ENCODE assay signal across 10 cellular contexts in the genomic region with DNA sequence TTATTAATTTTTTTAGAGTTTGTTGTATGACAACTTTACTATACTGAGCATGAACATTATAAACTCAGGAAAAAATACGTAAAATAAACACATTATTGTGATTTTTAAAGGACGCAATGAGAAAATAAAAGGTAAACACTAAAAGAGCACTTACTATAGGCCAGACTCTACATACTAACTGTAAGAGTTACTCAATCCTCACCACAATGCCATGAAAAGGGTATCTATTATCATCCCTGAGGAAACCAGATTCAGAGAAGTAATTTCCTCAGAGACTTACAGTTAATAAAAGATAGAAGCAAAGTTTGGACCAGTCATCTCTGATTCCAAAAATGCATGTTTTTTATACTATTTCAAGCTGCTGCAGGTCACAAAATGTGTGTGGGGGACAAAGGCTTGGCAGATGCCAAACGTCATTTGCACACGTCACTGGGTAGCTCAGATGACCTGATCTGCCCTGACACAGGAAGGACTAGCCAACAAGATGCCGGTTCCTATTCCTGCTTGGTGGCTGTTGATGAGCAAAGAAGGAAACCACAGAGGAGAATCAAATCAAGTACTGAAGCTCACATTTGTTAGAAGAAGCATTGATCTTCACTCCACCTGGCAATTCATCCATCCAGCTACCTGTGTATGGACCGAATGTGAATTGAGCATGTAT. TPM values are rescaled to one million over a fixed set of nuclear protein-coding genes. Genes with fewer than 3 reads are reported as not detected.
A peak's percentile ranks its signal among the peaks of the same experiment; 100 is the strongest.
DNase-seq lines count a peak whose midpoint lies in the region; ATAC-seq and TF ChIP-seq lines count a peak whose summit lies in the region.
"Had no signal": no experiment of that assay in that cellular context is flagged by ENCODE, and none has a peak within 500 bp of the region (broad histone marks: within the 10 kb centered on the region; RNA-seq: fewer than 3 reads in every experiment).

No MANE protein-coding gene starts in this region.

- no peaks in the 10 kb centered on the region for H3K9me2 ChIP-seq in hepatocyte (replicated peaks; ENCODE audit: insufficient read depth)

- H3K27me3 Mint-ChIP-seq in activated naive CD4-positive, alpha-beta T cell treated with anti-CD3 and anti-CD28 coated beads, Interleukin-2, amount 10 ng/mL, durations not matched to agents 7 days and 5 days: no peaks in the 10 kb centered on the region

- peaks cover 1% of the 10 kb centered on the region for H3K9me3 Mint-ChIP-seq in activated naive CD4-positive, alpha-beta T cell treated with anti-CD3 and anti-CD28 coated beads, Interleukin-2, amount 10 ng/mL, durations not matched to agents 7 days and 5 days

- H3K4me3 Mint-ChIP-seq in activated naive CD4-positive, alpha-beta T cell treated with anti-CD3 and anti-CD28 coated beads, Interleukin-2, amount 10 ng/mL, durations not matched to agents 7 days and 5 days: peak overlapping the region; percentile 16

- peak; percentile 40 for ATAC-seq in GM18511 (IDR thresholded peaks at IDR 0.05; ENCODE audit: unreplicated experiment)
- ATAC-seq: right cardiac atrium had no signal

- peak overlapping the region; percentile 90 for H3K27ac Mint-ChIP-seq in activated naive CD4-positive, alpha-beta T cell treated with anti-CD3 and anti-CD28 coated beads, Interleukin-2, amount 10 ng/mL, durations not matched to agents 7 days and 5 days

- no peaks in the 10 kb centered on the region for H3K79me2 ChIP-seq in hepatocyte

- no peak overlapping the region for H3K4me3 ChIP-seq in hepatocyte
- H3K4me3 ChIP-seq: breast epithelium had no signal

- WGBS in hepatocyte (ENCODE audit: low lambda C conversion rate, missing lambda C conversion rate): 89% methylated on average over 6 of the region's 6 CpGs

- no peak overlapping the region for H3K4me2 ChIP-seq in hepatocyte

- no peak overlapping the region for H2AFZ ChIP-seq in hepatocyte

- H3K36me3 Mint-ChIP-seq in activated naive CD4-positive, alpha-beta T cell treated with anti-CD3 and anti-CD28 coated beads, Interleukin-2, amount 10 ng/mL, durations not matched to agents 7 days and 5 days: peaks cover 53% of the 10 kb centered on the region

- DNase-seq in T-helper 1 cell (peak in 4 of 5 donors; percentile 36 to 63 (median 44)), amniotic stem cell (lab: John Stamatoyannopoulos, UW) (no peak), HPDE6-E6E7 (ENCODE audit: extremely low spot score) (no peak), hepatocyte (ENCODE audit: low spot score) (no peak), GM03348 (ENCODE audit: low spot score) (no peak)
- DNase-seq in activated naive CD4-positive, alpha-beta T cell treated with anti-CD3 and anti-CD28 coated beads, Interleukin-2, amount 10 ng/mL, durations not matched to agents 7 days and 5 days: peak; percentile 74
- peak; percentile 22 to 34 for DNase-seq in stimulated activated CD4-positive, alpha-beta T cell treated with anti-CD3 and anti-CD28 coated beads, Interleukin-2, amount 100 ng/mL, for 24 hours
- DNase-seq: right cardiac atrium had no signal

- no peaks in the 10 kb centered on the region for H3K27me3 ChIP-seq in hepatocyte
- H3K27me3 ChIP-seq: breast epithelium had no signal

- H4K20me1 ChIP-seq in hepatocyte (ENCODE audit: insufficient read depth, poor library complexity, severe bottlenecking): no peaks in the 10 kb centered on the region

- H3K9me3 ChIP-seq in hepatocyte (ENCODE audit: low read depth): no peaks in the 10 kb centered on the region
- H3K9me3 ChIP-seq: breast epithelium had no signal

- peaks cover 63% of the 10 kb centered on the region for H3K4me1 Mint-ChIP-seq in activated naive CD4-positive, alpha-beta T cell treated with anti-CD3 and anti-CD28 coated beads, Interleukin-2, amount 10 ng/mL, durations not matched to agents 7 days and 5 days

- H3K27ac ChIP-seq in hepatocyte: no peak overlapping the region
- H3K27ac ChIP-seq: breast epithelium had no signal

- no peak for TF ChIP-seq CTCF in hepatocyte (IDR thresholded peaks at IDR 0.05; ENCODE audit: poor library complexity)

- CTCF ChIA-PET in activated naive CD4-positive, alpha-beta T cell treated with anti-CD3 and anti-CD28 coated beads, Interleukin-2, amount 10 ng/mL, durations not matched to agents 7 days and 5 days (lab: Charles Lee): interaction anchor here (2.3 kb wide), 1 partner anchor 47 kb away, joined by 8 read pairs; no protein-coding TSS in a partner anchor

- H3K36me3 ChIP-seq in hepatocyte (replicated peaks; ENCODE audit: insufficient read depth, low read depth): no peaks in the 10 kb centered on the region
- H3K36me3 ChIP-seq: breast epithelium had no signal

- peaks cover 14% of the 10 kb centered on the region for H3K4me1 ChIP-seq in hepatocyte (ENCODE audit: insufficient read depth)
- H3K4me1 ChIP-seq: breast epithelium had no signal

RNA-seq across cellular contexts. Expression of gene KLHL6, which starts 42.3 kb away (rescaled TPM):
- 0.16 and 0.17 TPM in 2 replicates for total RNA-seq in hepatocyte
- polyA plus RNA-seq in hepatocyte: 0.04 TPM in 1 of 2 replicates, not detected in the other

Comparison
In these comparisons a context has a peak if more than half of its experiments do, and no peak if none do; other contexts are left out.
1. DNase-seq: peak in T-helper 1 cell (4 of 5), activated naive CD4-positive, alpha-beta T cell treated with anti-CD3 and anti-CD28 coated beads, Interleukin-2, amount 10 ng/mL, durations not matched to agents 7 days and 5 days (single experiment) and stimulated activated CD4-positive, alpha-beta T cell treated with anti-CD3 and anti-CD28 coated beads, Interleukin-2, amount 100 ng/mL, for 24 hours (2 of 2); none in amniotic stem cell (single experiment), HPDE6-E6E7 (single experiment), hepatocyte (single experiment) and GM03348 (single experiment).